ENCODE assay signal across 19 cellular contexts in genomic region chr14:27739657-27740156, GRCh38.
"Had no signal": no experiment of that assay in that cellular context is flagged by ENCODE, and none has a peak within 500 bp of the region (broad histone marks: within the 10 kb centered on the region; RNA-seq: fewer than 3 reads in every experiment).

No MANE protein-coding gene starts in this region.

- DNase-seq: activated effector memory CD4-positive, alpha-beta T cell treated with Interleukin-2 at 50 U/mL for 16 hours; activated T-cell treated with anti-CD3 and anti-CD28 coated beads, Interleukin-2, amount 50 U/mL, for 1 hour; amniotic stem cell; body of pancreas; central memory CD4-positive, alpha-beta T cell; cortex of kidney; effector CD8-positive, alpha-beta T cell; foreskin melanocyte; head of caudate nucleus; left colon; mammary epithelial cell; nucleus accumbens; small intestine; thyroid gland; uterus had no signal

- ATAC-seq: activated CD4-positive, CD25-positive, alpha-beta regulatory T cell treated with anti-CD3 and anti-CD28 coated beads, Interleukin-2, amount 50 U/mL, for 24 hours; body of pancreas; left colon; natural killer cell treated with Interleukin-12 subunit alpha and Interleukin-12 subunit beta and Interleukin-15 and Interleukin-18, amount 100 ng/mL, for 72 hours had no signal

- H3K4me3 Mint-ChIP-seq: activated naive CD4-positive, alpha-beta T cell treated with anti-CD3 and anti-CD28 coated beads, Interleukin-2, amount 50 U/mL, for 24 hours; natural killer cell treated with Interleukin-12 subunit alpha and Interleukin-12 subunit beta and Interleukin-15 and Interleukin-18, amount 100 ng/mL, for 72 hours had no signal

- H3K27me3 ChIP-seq: body of pancreas, right atrium auricular region, thyroid gland, uterus had no signal

- H3K36me3 ChIP-seq: right atrium auricular region, thyroid gland, uterus had no signal

- H3K4me1 Mint-ChIP-seq: activated naive CD4-positive, alpha-beta T cell treated with anti-CD3 and anti-CD28 coated beads, Interleukin-2, amount 50 U/mL, for 24 hours had no signal

- H3K27ac Mint-ChIP-seq: activated naive CD4-positive, alpha-beta T cell treated with anti-CD3 and anti-CD28 coated beads, Interleukin-2, amount 50 U/mL, for 24 hours; natural killer cell treated with Interleukin-12 subunit alpha and Interleukin-12 subunit beta and Interleukin-15 and Interleukin-18, amount 100 ng/mL, for 72 hours had no signal

- H3K27me3 Mint-ChIP-seq: activated naive CD4-positive, alpha-beta T cell treated with anti-CD3 and anti-CD28 coated beads, Interleukin-2, amount 50 U/mL, for 24 hours; natural killer cell treated with Interleukin-12 subunit alpha and Interleukin-12 subunit beta and Interleukin-15 and Interleukin-18, amount 100 ng/mL, for 72 hours had no signal

- H3K9me3 ChIP-seq: body of pancreas, thyroid gland, uterus had no signal

- H3K36me3 Mint-ChIP-seq: activated naive CD4-positive, alpha-beta T cell treated with anti-CD3 and anti-CD28 coated beads, Interleukin-2, amount 50 U/mL, for 24 hours had no signal

- H3K4me3 ChIP-seq: body of pancreas, right atrium auricular region, thyroid gland, uterus had no signal

- H3K4me1 ChIP-seq: body of pancreas, right atrium auricular region, thyroid gland, uterus had no signal

- H3K27ac ChIP-seq: body of pancreas, right atrium auricular region, thyroid gland, uterus had no signal
